In the genomic region with DNA sequence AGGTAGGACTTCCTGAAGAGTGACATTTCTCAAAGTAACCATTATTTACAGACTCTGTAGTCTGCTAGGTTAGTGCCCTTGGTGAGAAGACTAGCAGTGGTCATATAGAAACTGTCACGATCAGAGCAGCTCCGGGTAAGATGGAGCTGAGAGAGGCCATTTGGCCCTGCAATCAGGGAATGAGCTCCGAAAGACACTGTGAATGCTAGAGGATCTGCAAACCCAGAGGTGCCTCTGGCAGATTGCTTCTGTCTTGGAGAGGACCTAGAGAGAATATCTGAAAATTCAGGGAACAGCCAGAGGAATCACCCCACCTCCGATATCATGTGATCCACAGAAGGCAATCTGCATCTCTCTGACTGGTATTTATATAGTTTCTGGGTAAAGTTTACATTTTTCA, we compare ENCODE assay signal across 9 cellular contexts.
"Had no signal": no experiment of that assay in that cellular context is flagged by ENCODE, and none has a peak within 500 bp of the region (broad histone marks: within the 10 kb centered on the region; RNA-seq: fewer than 3 reads in every experiment).

No MANE protein-coding gene starts in this region.

- H3K36me3 ChIP-seq: HAP-1 had no signal

- H3K9me3 ChIP-seq: HAP-1 had no signal

- H3K9ac ChIP-seq: GM23248 had no signal

- H2AFZ ChIP-seq: GM23248, GM23338 had no signal

- H3K27ac ChIP-seq: GM23248 had no signal

- H3K4me3 ChIP-seq: GM23248, GM23338, HAP-1 had no signal

- H3K27ac Mint-ChIP-seq: GM23338, H9, HFFc6 had no signal

- ATAC-seq: GM23338, HCT116 had no signal

- H3K4me1 ChIP-seq: HAP-1 had no signal

- DNase-seq: GM23248, GOT3, H7, H9, HCEC 1CT, HFFc6 had no signal

- H3K4me2 ChIP-seq: GM23338 had no signal

- H3K4me3 Mint-ChIP-seq: GM23338, H9, HFFc6 had no signal
